ENCODE assay signal across 11 cellular contexts in the genomic region with DNA sequence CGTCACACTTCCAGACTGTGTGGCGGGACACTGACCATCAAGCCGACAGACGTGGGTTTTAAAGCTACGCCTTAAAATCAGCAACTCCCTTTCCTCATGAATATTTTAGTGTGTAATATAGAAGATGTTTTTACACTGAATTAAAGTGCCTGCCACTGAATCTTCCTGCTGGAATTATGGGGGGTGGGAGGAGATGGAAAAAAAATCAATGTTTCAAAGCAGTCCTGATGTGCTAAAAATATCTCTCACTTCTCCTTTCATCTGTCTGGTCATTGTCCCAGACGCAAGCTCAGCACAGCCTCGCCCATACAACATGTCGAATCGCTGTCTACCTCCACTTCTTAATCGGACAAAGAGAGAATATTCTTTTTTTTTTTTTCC.
DNase-seq lines count a peak whose midpoint lies in the region; ATAC-seq, FAIRE-seq and TF ChIP-seq lines count a peak whose summit lies in the region.
"Had no signal": no experiment of that assay in that cellular context is flagged by ENCODE, and none has a peak within 500 bp of the region (broad histone marks: within the 10 kb centered on the region; RNA-seq: fewer than 3 reads in every experiment).

No MANE protein-coding gene starts in this region.

- no peak for TF ChIP-seq RAD21 in GM12878 (IDR thresholded peaks at IDR 0.05; ENCODE audit: insufficient read depth, low read depth, low read length)

- TF ChIP-seq EP300 in GM12878 (IDR thresholded peaks at IDR 0.05; ENCODE audit: borderline replicate concordance in 1 of 2, control insufficient read depth in 1 of 2, low read depth in 2 of 2, low read length in 2 of 2): no peak

- no peaks in the 10 kb centered on the region for H3K27me3 ChIP-seq in BLaER1
- no peaks in the 10 kb centered on the region for H3K27me3 ChIP-seq in GM12878 (replicated peaks in 1 of 2; ENCODE audit: control insufficient read depth in 2 of 2, insufficient read depth in 2 of 2, low read length in 1 of 2)
- no peaks in the 10 kb centered on the region for H3K27me3 ChIP-seq in naive thymus-derived CD4-positive, alpha-beta T cell (ENCODE audit: control insufficient read depth in 2 of 2, insufficient read depth in 2 of 2, low read length in 2 of 2)
- H3K27me3 ChIP-seq: ascending aorta had no signal

- H3K9me3 ChIP-seq in BLaER1 (no peaks in the 10 kb centered on the region), GM12878 (replicated peaks; ENCODE audit: control insufficient read depth, insufficient read depth, low read length) (peaks cover 3% of the 10 kb centered on the region; the same call in 1 of the 3 replicates)
- no peaks in the 10 kb centered on the region for H3K9me3 ChIP-seq in naive thymus-derived CD4-positive, alpha-beta T cell (ENCODE audit: control insufficient read depth in 2 of 3, low read length in 3 of 3)
- H3K9me3 ChIP-seq: ascending aorta, HAP-1 had no signal

- H3K4me1 Mint-ChIP-seq in HFFc6 (ENCODE audit: low read depth): peaks cover 100% of the 10 kb centered on the region
- peaks cover 52 to 90% (median 88%) of the 10 kb centered on the region in 7 donors for H3K4me1 Mint-ChIP-seq in naive thymus-derived CD4-positive, alpha-beta T cell

- 64% methylated on average over 10 of the region's 10 CpGs for WGBS in GM12878 (ENCODE audit: insufficient coverage, insufficient replicate concordance, low lambda C conversion rate, missing lambda C conversion rate)

- H3K27me3 Mint-ChIP-seq in HFFc6 (ENCODE audit: insufficient read depth): peaks cover 95% of the 10 kb centered on the region
- no peaks in the 10 kb centered on the region for H3K27me3 Mint-ChIP-seq in naive thymus-derived CD4-positive, alpha-beta T cell

- FAIRE-seq in GM12878 (lab: Jason Lieb, UNC): no peak

- TF ChIP-seq CTCF in HFFc6 (IDR thresholded peaks at IDR 0.05): no peak
- TF ChIP-seq CTCF in GM12878 (IDR thresholded peaks at IDR 0.05 in 2 of 3, conservative IDR thresholded peaks at IDR 0.05 in 1 of 3; ENCODE audit: control insufficient read depth in 2 of 3, extremely low read depth in 1 of 3, insufficient read depth in 1 of 3, low read depth in 3 of 3, low read length in 3 of 3): no peak

- H3K4me3 ChIP-seq in BLaER1 (no peak overlapping the region), GM12878 (peak overlapping the region; percentile 6; the same call in 1 of the 2 replicates)
- H3K4me3 ChIP-seq in naive thymus-derived CD4-positive, alpha-beta T cell (ENCODE audit: low read length): no peak overlapping the region
- H3K4me3 ChIP-seq: ascending aorta, HAP-1 had no signal

- POLR2A ChIA-PET in GM12878 (lab: Charles Lee): interaction anchor here (0.9 to 1.7 kb wide), 5 partner anchors 14 to 210 kb away, joined by 3 to 7 read pairs (median 3); no protein-coding TSS in a partner anchor
- POLR2A ChIA-PET in naive thymus-derived CD4-positive, alpha-beta T cell (lab: Charles Lee): no interaction called here

- H3K36me3 Mint-ChIP-seq in HFFc6 (ENCODE audit: low read depth): peaks cover 90% of the 10 kb centered on the region
- H3K36me3 Mint-ChIP-seq in naive thymus-derived CD4-positive, alpha-beta T cell: peaks cover 4 to 58% (median 21%) of the 10 kb centered on the region in 5 donors

- peaks cover 66% of the 10 kb centered on the region for H3K79me2 ChIP-seq in GM12878 (ENCODE audit: control insufficient read depth, insufficient read depth, low read length)

- H4K20me1 ChIP-seq in BLaER1: peaks cover 68% of the 10 kb centered on the region
- H4K20me1 ChIP-seq in GM12878 (ENCODE audit: control insufficient read depth, insufficient read depth): peaks cover 5% of the 10 kb centered on the region

- peak overlapping the region; percentile 74 for H3K4me2 ChIP-seq in BLaER1
- peak overlapping the region; percentile 9; the same call in 1 of the 2 replicates for H3K4me2 ChIP-seq in GM12878 (ENCODE audit: control insufficient read depth, insufficient read depth)

- no TSS peak for BruUV-seq in GM12878 (replicated peaks; lab: Mats Ljungman, UMichigan)

- DNase-seq in HFFc6: no peak
- DNase-seq in GM12878 (ENCODE audit: low read depth, low spot score): no peak
- DNase-seq in naive thymus-derived CD4-positive, alpha-beta T cell: no peak
- no peak for DNase-seq in hypothalamus (lab: John Stamatoyannopoulos, UW)
- no peak for DNase-seq in NCI-H2171 (lab: John Stamatoyannopoulos, UW)
- DNase-seq: NCI-H1436 treated with DMSO at 0.1 percent for 48 hours had no signal

- no peak overlapping the region for H2AFZ ChIP-seq in GM12878 (ENCODE audit: control insufficient read depth, low read depth, low read length)

- H3K4me1 ChIP-seq in BLaER1 (peaks cover 73% of the 10 kb centered on the region), GM12878 (ENCODE audit: control insufficient read depth, insufficient read depth, low read length) (peaks cover 57% of the 10 kb centered on the region)
- H3K4me1 ChIP-seq in naive thymus-derived CD4-positive, alpha-beta T cell (ENCODE audit: control insufficient read depth in 2 of 2, insufficient read depth in 2 of 2, low read length in 2 of 2): peaks cover 21 to 34% of the 10 kb centered on the region in 2 donors

- H3K9me3 Mint-ChIP-seq in HFFc6: peaks cover 18% of the 10 kb centered on the region
- no peaks in the 10 kb centered on the region for H3K9me3 Mint-ChIP-seq in naive thymus-derived CD4-positive, alpha-beta T cell

- in situ Hi-C loops in GM12878 (cut with MboI): no loop called here

- SMC1A ChIA-PET in GM12878 (lab: Charles Lee; ENCODE audit: uncharacterized antibody, unreplicated experiment): interaction anchor here (0.6 to 5.7 kb wide), 15 partner anchors 13 to 163 kb away, joined by 3 to 84 read pairs (median 4); no protein-coding TSS in a partner anchor

- intact Hi-C loops in GM12878 (cut with micrococcal nuclease; ENCODE audit: unreplicated experiment): no loop called here
- intact Hi-C loops in naive thymus-derived CD4-positive, alpha-beta T cell (cut with micrococcal nuclease): loop anchor here in 1 of 2 donors (10.0 kb wide), 2 partner anchors 526 to 616 kb away; no protein-coding TSS in a partner anchor

- H3K36me3 ChIP-seq in BLaER1: peaks cover 21% of the 10 kb centered on the region
- H3K36me3 ChIP-seq in GM12878 (ENCODE audit: control insufficient read depth in 2 of 2, insufficient read depth in 2 of 2, low read length in 1 of 2): peaks cover 22 to 41% of the 10 kb centered on the region in 2 experiments
- peaks cover 0 to 49% (median 0%) of the 10 kb centered on the region in 3 experiments for H3K36me3 ChIP-seq in naive thymus-derived CD4-positive, alpha-beta T cell (ENCODE audit: control insufficient read depth in 2 of 3, insufficient read depth in 3 of 3, low read length in 3 of 3)
- H3K36me3 ChIP-seq: HAP-1 had no signal

- TF ChIP-seq POLR2A in GM12878 (IDR thresholded peaks at IDR 0.05; ENCODE audit: low read depth, low read length): no peak

- CTCF ChIA-PET in GM12878 (lab: Yijun Ruan, JAX): interaction anchor here (0.6 to 8.6 kb wide), 17 partner anchors 10 to 756 kb away, joined by 3 to 166 read pairs (median 5); no protein-coding TSS in a partner anchor
- CTCF ChIA-PET in naive thymus-derived CD4-positive, alpha-beta T cell (lab: Charles Lee): interaction anchor here (1.1 to 1.6 kb wide), 2 partner anchors 83 to 139 kb away, joined by 5 to 6 read pairs; no protein-coding TSS in a partner anchor

- peak overlapping the region; percentile 94 for H3K27ac Mint-ChIP-seq in HFFc6
- peak overlapping the region in 8 of 9 donors; percentile 47 to 83 (median 66) for H3K27ac Mint-ChIP-seq in naive thymus-derived CD4-positive, alpha-beta T cell

- H3K4me3 Mint-ChIP-seq in HFFc6: peak overlapping the region; percentile 99
- H3K4me3 Mint-ChIP-seq in naive thymus-derived CD4-positive, alpha-beta T cell: no peak overlapping the region

- RAD21 ChIA-PET in GM12878 (lab: Charles Lee; ENCODE audit: unreplicated experiment): interaction anchor here (0.8 to 5.6 kb wide), 5 partner anchors 14 to 141 kb away, joined by 3 to 77 read pairs (median 21); no protein-coding TSS in a partner anchor

- no peak overlapping the region for H3K27ac ChIP-seq in BLaER1
- H3K27ac ChIP-seq in GM12878 (ENCODE audit: control insufficient read depth, insufficient read depth): no peak overlapping the region
- no peak overlapping the region for H3K27ac ChIP-seq in naive thymus-derived CD4-positive, alpha-beta T cell (ENCODE audit: low read depth, low read length)

- H3K9ac ChIP-seq in BLaER1 (no peak overlapping the region), GM12878 (ENCODE audit: control insufficient read depth, insufficient read depth, low read length) (no peak overlapping the region)

- ATAC-seq in GM12878: no peak
- ATAC-seq in naive thymus-derived CD4-positive, alpha-beta T cell: no peak
- ATAC-seq in GM19351 (IDR thresholded peaks at IDR 0.05; ENCODE audit: unreplicated experiment): no peak
- ATAC-seq in GM21717 (IDR thresholded peaks at IDR 0.05; ENCODE audit: unreplicated experiment): no peak

TF ChIP-seq in GM12878, 131 proteins besides CTCF, POLR2A, EP300 and RAD21 (continues in another document):
- TF ChIP-seq, protein P1, sequence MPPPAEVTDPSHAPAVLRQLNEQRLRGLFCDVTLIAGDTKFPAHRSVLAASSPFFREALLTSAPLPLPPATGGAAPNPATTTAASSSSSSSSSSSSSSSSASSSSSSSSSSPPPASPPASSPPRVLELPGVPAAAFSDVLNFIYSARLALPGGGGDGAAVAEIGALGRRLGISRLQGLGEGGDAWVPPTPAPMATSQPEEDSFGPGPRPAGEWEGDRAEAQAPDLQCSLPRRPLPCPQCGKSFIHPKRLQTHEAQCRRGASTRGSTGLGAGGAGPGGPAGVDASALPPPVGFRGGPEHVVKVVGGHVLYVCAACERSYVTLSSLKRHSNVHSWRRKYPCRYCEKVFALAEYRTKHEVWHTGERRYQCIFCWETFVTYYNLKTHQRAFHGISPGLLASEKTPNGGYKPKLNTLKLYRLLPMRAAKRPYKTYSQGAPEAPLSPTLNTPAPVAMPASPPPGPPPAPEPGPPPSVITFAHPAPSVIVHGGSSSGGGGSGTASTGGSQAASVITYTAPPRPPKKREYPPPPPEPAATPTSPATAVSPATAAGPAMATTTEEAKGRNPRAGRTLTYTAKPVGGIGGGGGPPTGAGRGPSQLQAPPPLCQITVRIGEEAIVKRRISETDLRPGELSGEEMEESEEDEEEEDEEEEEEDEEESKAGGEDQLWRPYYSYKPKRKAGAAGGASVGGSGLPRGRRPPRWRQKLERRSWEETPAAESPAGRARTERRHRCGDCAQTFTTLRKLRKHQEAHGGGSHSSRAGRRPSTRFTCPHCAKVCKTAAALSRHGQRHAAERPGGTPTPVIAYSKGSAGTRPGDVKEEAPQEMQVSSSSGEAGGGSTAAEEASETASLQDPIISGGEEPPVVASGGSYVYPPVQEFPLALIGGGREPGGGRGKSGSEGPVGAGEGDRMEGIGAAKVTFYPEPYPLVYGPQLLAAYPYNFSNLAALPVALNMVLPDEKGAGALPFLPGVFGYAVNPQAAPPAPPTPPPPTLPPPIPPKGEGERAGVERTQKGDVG (CRISPR knock-in tag; IDR thresholded peaks at IDR 0.05): no peak
- TF ChIP-seq EZH2 (IDR thresholded peaks at IDR 0.05; ENCODE audit: borderline replicate concordance, control insufficient read depth, low read depth, low read length): no peak
